Comparison of ENCODE assay signal across 10 cellular contexts in genomic region chr10:91090761-91091529, GRCh38.
A peak's percentile ranks its signal among the peaks of the same experiment; 100 is the strongest.
DNase-seq lines count a peak whose midpoint lies in the region; ATAC-seq and TF ChIP-seq lines count a peak whose summit lies in the region.
"Had no signal": no experiment of that assay in that cellular context is flagged by ENCODE, and none has a peak within 500 bp of the region (broad histone marks: within the 10 kb centered on the region; RNA-seq: fewer than 3 reads in every experiment).

No MANE protein-coding gene starts in this region.

- no peak overlapping the region for H3K4me3 Mint-ChIP-seq in glutamatergic neuron (ENCODE audit: unreplicated experiment)

- H3K4me1 Mint-ChIP-seq in glutamatergic neuron (ENCODE audit: low read depth, unreplicated experiment): no peaks in the 10 kb centered on the region

- TF ChIP-seq CTCF in GM10248 (IDR thresholded peaks at IDR 0.05; ENCODE audit: control extremely low read depth, extremely low read depth, low read depth, missing control alignments) (peak; percentile 39), glutamatergic neuron (IDR thresholded peaks at IDR 0.05; ENCODE audit: partially characterized antibody, unreplicated experiment) (no peak)

- H3K36me3 Mint-ChIP-seq in glutamatergic neuron (ENCODE audit: unreplicated experiment): peaks cover 7% of the 10 kb centered on the region

- CTCF ChIA-PET in GM10248 (lab: Yijun Ruan, JAX): interaction anchor here (0.8 to 3.4 kb wide), 7 partner anchors 8 to 208 kb away, joined by 3 to 13 read pairs (median 3); no protein-coding TSS in a partner anchor

- peaks cover 7% of the 10 kb centered on the region for H3K9me3 Mint-ChIP-seq in glutamatergic neuron (ENCODE audit: unreplicated experiment)

- H3K27me3 Mint-ChIP-seq in glutamatergic neuron (ENCODE audit: unreplicated experiment): peaks cover 2% of the 10 kb centered on the region

- DNase-seq in GM10248 (ENCODE audit: extremely low spot score): no peak
- peak; percentile 73 for DNase-seq in astrocyte of the hippocampus (ENCODE audit: low read depth, low spot score)
- peak; percentile 33 for DNase-seq in myocyte (ENCODE audit: low read depth)
- DNase-seq in NCI-H1048 (lab: John Stamatoyannopoulos, UW): no peak
- DNase-seq in glutamatergic neuron: no peak
- no peak for DNase-seq in stimulated activated CD4-positive, alpha-beta T cell treated with anti-CD3 and anti-CD28 coated beads, Interleukin-15, amount 100 ng/mL, for 24 hours
- DNase-seq: caudate nucleus, H7 had no signal

- POLR2A ChIA-PET in GM10248 (lab: Yijun Ruan, JAX): no interaction called here

- ATAC-seq in HG02610 (IDR thresholded peaks at IDR 0.05; ENCODE audit: unreplicated experiment) (peak; percentile 62), HG03439 (IDR thresholded peaks at IDR 0.05; ENCODE audit: unreplicated experiment) (no peak)

- H3K27ac Mint-ChIP-seq in glutamatergic neuron (ENCODE audit: unreplicated experiment): no peak overlapping the region

Comparison
In these comparisons a context has a peak if more than half of its experiments do, and no peak if none do; other contexts are left out.
1. DNase-seq: peak in astrocyte of the hippocampus (single experiment) and myocyte (single experiment); none in GM10248 (single experiment), NCI-H1048 (single experiment), glutamatergic neuron (single experiment) and stimulated activated CD4-positive, alpha-beta T cell treated with anti-CD3 and anti-CD28 coated beads, Interleukin-15, amount 100 ng/mL, for 24 hours (single experiment).